1 cellular context compared by ENCODE assay signal in the genomic region with DNA sequence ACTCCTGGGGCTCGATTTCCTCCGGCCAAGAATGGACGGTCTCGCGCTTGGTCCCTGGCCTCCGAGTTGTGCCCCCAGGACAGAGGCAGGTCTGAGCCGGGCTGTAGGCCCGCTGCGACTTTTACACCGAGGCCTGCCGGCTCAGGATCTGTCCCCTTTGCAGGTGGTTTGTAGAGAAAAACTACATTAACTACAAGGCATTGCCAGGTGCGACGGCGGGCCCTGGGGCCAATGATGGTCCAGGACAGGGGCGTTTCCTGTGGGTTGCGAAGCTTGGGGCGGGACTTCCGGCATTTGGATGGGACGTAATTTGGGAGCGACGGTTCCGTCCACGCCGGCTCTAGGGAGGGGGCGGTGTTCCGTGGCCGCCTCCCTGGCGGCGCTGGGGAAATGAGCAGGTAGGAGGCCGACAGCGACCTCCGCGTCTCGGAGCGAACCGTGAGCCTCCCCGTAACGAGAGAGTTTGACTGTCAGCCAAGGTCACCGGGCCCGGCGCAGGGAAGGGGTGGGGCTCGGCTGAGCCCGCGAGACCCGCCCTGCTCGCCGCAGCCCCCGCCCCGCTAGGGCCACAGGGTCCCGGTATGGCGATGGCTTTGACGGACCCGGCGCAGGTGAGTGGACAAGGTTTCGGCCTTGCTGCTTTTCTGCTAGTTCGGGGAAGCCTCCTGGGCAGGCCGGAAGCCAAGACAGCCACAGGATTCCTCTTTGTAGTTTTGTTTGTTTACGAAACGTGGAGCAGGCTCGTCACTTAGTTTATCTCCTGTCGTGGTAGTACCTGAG.
A peak's percentile ranks its signal among the peaks of the same experiment; 100 is the strongest.
TF ChIP-seq lines count a peak whose summit lies in the region.

TSS of gene ZNF805 (plus strand) at position 322 of the 780 bp plus-strand sequence. CDS start at position 582, 260 bp downstream.

TF ChIP-seq in GM12878, 131 proteins besides CTCF, POLR2A, EP300 and RAD21 (continued from another document):
- TF ChIP-seq NBN (IDR thresholded peaks at IDR 0.05) (peak; percentile 84; the same call in 1 of the 2 replicates), STAT1 (conservative IDR thresholded peaks at IDR 0.05) (0 out of 2 replicates have a peak, but pooled peaks have one; percentile 22), RB1 (IDR thresholded peaks at IDR 0.05; ENCODE audit: borderline replicate concordance) (no peak; the same call in 1 of the 2 replicates), E2F8 (IDR thresholded peaks at IDR 0.05; ENCODE audit: low read depth, partially characterized antibody) (peak; percentile 75), TCF7 (IDR thresholded peaks at IDR 0.05; ENCODE audit: borderline replicate concordance) (no peak), SREBF1 (IDR thresholded peaks at IDR 0.05; ENCODE audit: low read length) (peak; percentile 69), NFXL1 (IDR thresholded peaks at IDR 0.05; ENCODE audit: borderline replicate concordance) (no peak), BCL3 (IDR thresholded peaks at IDR 0.05; ENCODE audit: borderline replicate concordance, insufficient read depth, low read depth, low read length, poor library complexity, severe bottlenecking) (no peak), POLR2AphosphoS5 (IDR thresholded peaks at IDR 0.05; ENCODE audit: low read length) (peak; percentile 84), CBFB (IDR thresholded peaks at IDR 0.05; ENCODE audit: low read depth) (peak; percentile 55; the same call in 1 of the 2 replicates), KAT2A (conservative IDR thresholded peaks at IDR 0.05; ENCODE audit: control insufficient read depth, low read depth, low read length) (no peak), POLR2AphosphoS2 (IDR thresholded peaks at IDR 0.05; ENCODE audit: low read depth, low read length) (no peak), DPF2 (IDR thresholded peaks at IDR 0.05) (0 out of 2 replicates have a peak, but pooled peaks have one; percentile 20), IKZF1 (conservative IDR thresholded peaks at IDR 0.05) (peak; percentile 95), EGR1 (IDR thresholded peaks at IDR 0.05; ENCODE audit: borderline replicate concordance in 1 of 2, low read depth in 2 of 2, low read length in 2 of 2) (peak; percentile 11 to 77), ETV6 (conservative IDR thresholded peaks at IDR 0.05 in 1 of 2, IDR thresholded peaks at IDR 0.05 in 1 of 2; ENCODE audit: borderline replicate concordance in 1 of 2, low read depth in 1 of 2) (no peak), SP1 (IDR thresholded peaks at IDR 0.05; ENCODE audit: low read depth, low read length) (peak; percentile 80), MXI1 (IDR thresholded peaks at IDR 0.05; ENCODE audit: low read depth, low read length) (peak; percentile 84), HCFC1 (IDR thresholded peaks at IDR 0.05; ENCODE audit: low read length) (peak; percentile 93), KLF5 (IDR thresholded peaks at IDR 0.05; ENCODE audit: partially characterized antibody) (peak; percentile 66), RFX5 (IDR thresholded peaks at IDR 0.05; ENCODE audit: low read depth, low read length) (0 out of 2 replicates have a peak, but pooled peaks have one; percentile 47), SUZ12 (IDR thresholded peaks at IDR 0.05; ENCODE audit: unreplicated experiment) (no peak), NR2C1 (IDR thresholded peaks at IDR 0.05) (peak; percentile 67), LARP7 (IDR thresholded peaks at IDR 0.05) (peak; percentile 71), SREBF2 (IDR thresholded peaks at IDR 0.05; ENCODE audit: low read length) (0 out of 2 replicates have a peak, but pooled peaks have one; percentile 12)
- TF ChIP-seq, protein P1, sequence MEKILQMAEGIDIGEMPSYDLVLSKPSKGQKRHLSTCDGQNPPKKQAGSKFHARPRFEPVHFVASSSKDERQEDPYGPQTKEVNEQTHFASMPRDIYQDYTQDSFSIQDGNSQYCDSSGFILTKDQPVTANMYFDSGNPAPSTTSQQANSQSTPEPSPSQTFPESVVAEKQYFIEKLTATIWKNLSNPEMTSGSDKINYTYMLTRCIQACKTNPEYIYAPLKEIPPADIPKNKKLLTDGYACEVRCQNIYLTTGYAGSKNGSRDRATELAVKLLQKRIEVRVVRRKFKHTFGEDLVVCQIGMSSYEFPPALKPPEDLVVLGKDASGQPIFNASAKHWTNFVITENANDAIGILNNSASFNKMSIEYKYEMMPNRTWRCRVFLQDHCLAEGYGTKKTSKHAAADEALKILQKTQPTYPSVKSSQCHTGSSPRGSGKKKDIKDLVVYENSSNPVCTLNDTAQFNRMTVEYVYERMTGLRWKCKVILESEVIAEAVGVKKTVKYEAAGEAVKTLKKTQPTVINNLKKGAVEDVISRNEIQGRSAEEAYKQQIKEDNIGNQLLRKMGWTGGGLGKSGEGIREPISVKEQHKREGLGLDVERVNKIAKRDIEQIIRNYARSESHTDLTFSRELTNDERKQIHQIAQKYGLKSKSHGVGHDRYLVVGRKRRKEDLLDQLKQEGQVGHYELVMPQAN (conservative IDR thresholded peaks at IDR 0.05): peak; percentile 90
- TF ChIP-seq, protein P2, sequence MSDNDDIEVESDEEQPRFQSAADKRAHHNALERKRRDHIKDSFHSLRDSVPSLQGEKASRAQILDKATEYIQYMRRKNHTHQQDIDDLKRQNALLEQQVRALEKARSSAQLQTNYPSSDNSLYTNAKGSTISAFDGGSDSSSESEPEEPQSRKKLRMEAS (IDR thresholded peaks at IDR 0.05; ENCODE audit: low read depth, low read length): peak; percentile 89
- TF ChIP-seq, protein P3, sequence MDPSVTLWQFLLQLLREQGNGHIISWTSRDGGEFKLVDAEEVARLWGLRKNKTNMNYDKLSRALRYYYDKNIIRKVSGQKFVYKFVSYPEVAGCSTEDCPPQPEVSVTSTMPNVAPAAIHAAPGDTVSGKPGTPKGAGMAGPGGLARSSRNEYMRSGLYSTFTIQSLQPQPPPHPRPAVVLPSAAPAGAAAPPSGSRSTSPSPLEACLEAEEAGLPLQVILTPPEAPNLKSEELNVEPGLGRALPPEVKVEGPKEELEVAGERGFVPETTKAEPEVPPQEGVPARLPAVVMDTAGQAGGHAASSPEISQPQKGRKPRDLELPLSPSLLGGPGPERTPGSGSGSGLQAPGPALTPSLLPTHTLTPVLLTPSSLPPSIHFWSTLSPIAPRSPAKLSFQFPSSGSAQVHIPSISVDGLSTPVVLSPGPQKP (IDR thresholded peaks at IDR 0.05; ENCODE audit: low read depth, low read length): peak; percentile 75; the same call in 1 of the 2 replicates
- TF ChIP-seq, protein P4, sequence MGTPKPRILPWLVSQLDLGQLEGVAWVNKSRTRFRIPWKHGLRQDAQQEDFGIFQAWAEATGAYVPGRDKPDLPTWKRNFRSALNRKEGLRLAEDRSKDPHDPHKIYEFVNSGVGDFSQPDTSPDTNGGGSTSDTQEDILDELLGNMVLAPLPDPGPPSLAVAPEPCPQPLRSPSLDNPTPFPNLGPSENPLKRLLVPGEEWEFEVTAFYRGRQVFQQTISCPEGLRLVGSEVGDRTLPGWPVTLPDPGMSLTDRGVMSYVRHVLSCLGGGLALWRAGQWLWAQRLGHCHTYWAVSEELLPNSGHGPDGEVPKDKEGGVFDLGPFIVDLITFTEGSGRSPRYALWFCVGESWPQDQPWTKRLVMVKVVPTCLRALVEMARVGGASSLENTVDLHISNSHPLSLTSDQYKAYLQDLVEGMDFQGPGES (IDR thresholded peaks at IDR 0.05): peak; percentile 21; the same call in 1 of the 2 replicates
- TF ChIP-seq, protein P5, sequence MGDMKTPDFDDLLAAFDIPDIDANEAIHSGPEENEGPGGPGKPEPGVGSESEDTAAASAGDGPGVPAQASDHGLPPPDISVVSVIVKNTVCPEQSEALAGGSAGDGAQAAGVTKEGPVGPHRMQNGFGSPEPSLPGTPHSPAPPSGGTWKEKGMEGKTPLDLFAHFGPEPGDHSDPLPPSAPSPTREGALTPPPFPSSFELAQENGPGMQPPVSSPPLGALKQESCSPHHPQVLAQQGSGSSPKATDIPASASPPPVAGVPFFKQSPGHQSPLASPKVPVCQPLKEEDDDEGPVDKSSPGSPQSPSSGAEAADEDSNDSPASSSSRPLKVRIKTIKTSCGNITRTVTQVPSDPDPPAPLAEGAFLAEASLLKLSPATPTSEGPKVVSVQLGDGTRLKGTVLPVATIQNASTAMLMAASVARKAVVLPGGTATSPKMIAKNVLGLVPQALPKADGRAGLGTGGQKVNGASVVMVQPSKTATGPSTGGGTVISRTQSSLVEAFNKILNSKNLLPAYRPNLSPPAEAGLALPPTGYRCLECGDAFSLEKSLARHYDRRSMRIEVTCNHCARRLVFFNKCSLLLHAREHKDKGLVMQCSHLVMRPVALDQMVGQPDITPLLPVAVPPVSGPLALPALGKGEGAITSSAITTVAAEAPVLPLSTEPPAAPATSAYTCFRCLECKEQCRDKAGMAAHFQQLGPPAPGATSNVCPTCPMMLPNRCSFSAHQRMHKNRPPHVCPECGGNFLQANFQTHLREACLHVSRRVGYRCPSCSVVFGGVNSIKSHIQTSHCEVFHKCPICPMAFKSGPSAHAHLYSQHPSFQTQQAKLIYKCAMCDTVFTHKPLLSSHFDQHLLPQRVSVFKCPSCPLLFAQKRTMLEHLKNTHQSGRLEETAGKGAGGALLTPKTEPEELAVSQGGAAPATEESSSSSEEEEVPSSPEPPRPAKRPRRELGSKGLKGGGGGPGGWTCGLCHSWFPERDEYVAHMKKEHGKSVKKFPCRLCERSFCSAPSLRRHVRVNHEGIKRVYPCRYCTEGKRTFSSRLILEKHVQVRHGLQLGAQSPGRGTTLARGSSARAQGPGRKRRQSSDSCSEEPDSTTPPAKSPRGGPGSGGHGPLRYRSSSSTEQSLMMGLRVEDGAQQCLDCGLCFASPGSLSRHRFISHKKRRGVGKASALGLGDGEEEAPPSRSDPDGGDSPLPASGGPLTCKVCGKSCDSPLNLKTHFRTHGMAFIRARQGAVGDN (IDR thresholded peaks at IDR 0.05): no peak; the same call in 1 of the 2 replicates
- TF ChIP-seq, protein P6, sequence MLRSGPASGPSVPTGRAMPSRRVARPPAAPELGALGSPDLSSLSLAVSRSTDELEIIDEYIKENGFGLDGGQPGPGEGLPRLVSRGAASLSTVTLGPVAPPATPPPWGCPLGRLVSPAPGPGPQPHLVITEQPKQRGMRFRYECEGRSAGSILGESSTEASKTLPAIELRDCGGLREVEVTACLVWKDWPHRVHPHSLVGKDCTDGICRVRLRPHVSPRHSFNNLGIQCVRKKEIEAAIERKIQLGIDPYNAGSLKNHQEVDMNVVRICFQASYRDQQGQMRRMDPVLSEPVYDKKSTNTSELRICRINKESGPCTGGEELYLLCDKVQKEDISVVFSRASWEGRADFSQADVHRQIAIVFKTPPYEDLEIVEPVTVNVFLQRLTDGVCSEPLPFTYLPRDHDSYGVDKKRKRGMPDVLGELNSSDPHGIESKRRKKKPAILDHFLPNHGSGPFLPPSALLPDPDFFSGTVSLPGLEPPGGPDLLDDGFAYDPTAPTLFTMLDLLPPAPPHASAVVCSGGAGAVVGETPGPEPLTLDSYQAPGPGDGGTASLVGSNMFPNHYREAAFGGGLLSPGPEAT (IDR thresholded peaks at IDR 0.05; ENCODE audit: low read depth): peak; percentile 61; the same call in 1 of the 2 replicates
- TF ChIP-seq, protein P7, sequence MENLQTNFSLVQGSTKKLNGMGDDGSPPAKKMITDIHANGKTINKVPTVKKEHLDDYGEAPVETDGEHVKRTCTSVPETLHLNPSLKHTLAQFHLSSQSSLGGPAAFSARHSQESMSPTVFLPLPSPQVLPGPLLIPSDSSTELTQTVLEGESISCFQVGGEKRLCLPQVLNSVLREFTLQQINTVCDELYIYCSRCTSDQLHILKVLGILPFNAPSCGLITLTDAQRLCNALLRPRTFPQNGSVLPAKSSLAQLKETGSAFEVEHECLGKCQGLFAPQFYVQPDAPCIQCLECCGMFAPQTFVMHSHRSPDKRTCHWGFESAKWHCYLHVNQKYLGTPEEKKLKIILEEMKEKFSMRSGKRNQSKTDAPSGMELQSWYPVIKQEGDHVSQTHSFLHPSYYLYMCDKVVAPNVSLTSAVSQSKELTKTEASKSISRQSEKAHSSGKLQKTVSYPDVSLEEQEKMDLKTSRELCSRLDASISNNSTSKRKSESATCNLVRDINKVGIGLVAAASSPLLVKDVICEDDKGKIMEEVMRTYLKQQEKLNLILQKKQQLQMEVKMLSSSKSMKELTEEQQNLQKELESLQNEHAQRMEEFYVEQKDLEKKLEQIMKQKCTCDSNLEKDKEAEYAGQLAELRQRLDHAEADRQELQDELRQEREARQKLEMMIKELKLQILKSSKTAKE (IDR thresholded peaks at IDR 0.05; ENCODE audit: low read depth, poor library complexity, severe bottlenecking): no peak
